In genomic region chr1:161166669-161167548, GRCh38 we compare ENCODE assay signal across 1 cellular context.
TF ChIP-seq lines count a peak whose summit lies in the region.

No MANE protein-coding gene starts in this region.

TF ChIP-seq in K562, 482 proteins besides CTCF, POLR2A, EP300 and RAD21 (continued from another document):
- TF ChIP-seq ZNF318 (IDR thresholded peaks at IDR 0.05; ENCODE audit: borderline replicate concordance in 1 of 2, low read depth in 1 of 2) (no peak), BCLAF1 (IDR thresholded peaks at IDR 0.05; ENCODE audit: borderline replicate concordance in 1 of 2, control insufficient read depth in 1 of 2, low read depth in 2 of 2, low read length in 1 of 2) (0 out of 4 replicates have a peak, but pooled peaks of 1 of the 2 experiments have one; percentile 4), ZNF668 (CRISPR knock-in tag; IDR thresholded peaks at IDR 0.05) (no peak), TCF7 (IDR thresholded peaks at IDR 0.05; ENCODE audit: borderline replicate concordance) (0 out of 2 replicates have a peak, but pooled peaks have one; percentile 2)
TF ChIP-seq in K562: peak in this region for 44.
